Comparison of ENCODE assay signal across 8 cellular contexts in genomic region chr15:89750560-89751542, GRCh38. TPM values are rescaled to one million over a fixed set of nuclear protein-coding genes. Genes with fewer than 3 reads are reported as not detected.
DNase-seq lines count a peak whose midpoint lies in the region; ATAC-seq and TF ChIP-seq lines count a peak whose summit lies in the region.

Gene MESP1, minus strand, starts transcription at chr15:89751249. Its CDS starts 18 bp downstream, at chr15:89751231.

- peak within 1 kb of the TSS; percentile 82 for H3K4me3 Mint-ChIP-seq in CD4-positive, alpha-beta T cell

- DNase-seq in CD4-positive, alpha-beta T cell, result peak; percentile 75 to 87 (median 82)
- DNase-seq in NCI-H748 treated with DMSO at 0.1 percent for 48 hours (lab: John Stamatoyannopoulos, UW), result peak; percentile 69
- peak; percentile 87 to 90 for DNase-seq in activated CD4-positive, alpha-beta T cell treated with anti-CD3 and anti-CD28 coated beads, Interleukin-2, amount 50 U/mL, for 48 hours
- peak; percentile 97 for DNase-seq in lower lobe of right lung
- peak; percentile 75 to 79 (median 75) for DNase-seq in stimulated activated CD4-positive, alpha-beta T cell treated with anti-CD3 and anti-CD28 coated beads, TNF-alpha, amount 100 ng/mL, for 1 hour (ENCODE audit: low read depth in 3 of 3, low spot score in 1 of 3)

- peaks cover 8% of the 10 kb centered on the region for H3K27me3 ChIP-seq in CD4-positive, alpha-beta T cell (ENCODE audit: control insufficient read depth, insufficient read depth, low read length)
- peaks cover 0 to 4% of the 10 kb centered on the region in 2 donors for H3K27me3 ChIP-seq in duodenal mucosa (ENCODE audit: control insufficient read depth in 1 of 2, insufficient read depth in 2 of 2, low read length in 2 of 2)
- H3K27me3 ChIP-seq in lower lobe of right lung (ENCODE audit: low read depth), result peaks cover 21% of the 10 kb centered on the region

- H3K4me1 ChIP-seq in duodenal mucosa (ENCODE audit: control insufficient read depth in 1 of 2, insufficient read depth in 2 of 2, low read length in 2 of 2) (peaks cover 13 to 14% of the 10 kb centered on the region in 2 donors), lower lobe of right lung (peaks cover 16% of the 10 kb centered on the region)

- intact Hi-C loops in CD4-positive, alpha-beta T cell (cut with DNase I, micrococcal nuclease), result loop anchor here in 1 of 2 experiments (5.0 kb wide), 1 partner anchor 141 kb away; the partner anchor contains the start of gene AP3S2
- intact Hi-C loops in lower lobe of right lung (cut with DNase I), result loop anchor here (10.0 kb wide), 1 partner anchor 124 kb away; no protein-coding TSS in a partner anchor

- no peak within 1 kb of the TSS for H3K27ac Mint-ChIP-seq in CD4-positive, alpha-beta T cell

- H3K9me3 ChIP-seq in CD4-positive, alpha-beta T cell (ENCODE audit: control insufficient read depth, low read length), result no peaks in the 10 kb centered on the region
- no peaks in the 10 kb centered on the region for H3K9me3 ChIP-seq in duodenal mucosa (ENCODE audit: control insufficient read depth in 1 of 2, low read length in 2 of 2)
- no peaks in the 10 kb centered on the region for H3K9me3 ChIP-seq in lower lobe of right lung

- no peaks in the 10 kb centered on the region for H3K9me3 Mint-ChIP-seq in CD4-positive, alpha-beta T cell

- no peaks in the 10 kb centered on the region for H3K36me3 Mint-ChIP-seq in CD4-positive, alpha-beta T cell (ENCODE audit: low read depth)

- H3K27me3 Mint-ChIP-seq in CD4-positive, alpha-beta T cell, result peaks cover 18% of the 10 kb centered on the region

- H3K27ac ChIP-seq in CD4-positive, alpha-beta T cell (ENCODE audit: low read depth, low read length), result no peak within 1 kb of the TSS
- H3K27ac ChIP-seq in duodenal mucosa (ENCODE audit: low read depth, low read length) (no peak within 1 kb of the TSS), lower lobe of right lung (peak within 1 kb of the TSS; percentile 54)

- H3K36me3 ChIP-seq in duodenal mucosa (ENCODE audit: control insufficient read depth in 1 of 2, insufficient read depth in 2 of 2, low read length in 2 of 2), result no peaks in the 10 kb centered on the region
- no peaks in the 10 kb centered on the region for H3K36me3 ChIP-seq in lower lobe of right lung

- ATAC-seq in CD4-positive, alpha-beta T cell (ENCODE audit: poor library complexity), result peak; percentile 94
- peak; percentile 91 for ATAC-seq in GM19438 (IDR thresholded peaks at IDR 0.05; ENCODE audit: low read depth, unreplicated experiment)
- ATAC-seq in HG03571 (IDR thresholded peaks at IDR 0.05; ENCODE audit: unreplicated experiment), result peak; percentile 95
- ATAC-seq in lower lobe of right lung, result peak; percentile 96

- CTCF ChIA-PET in CD4-positive, alpha-beta T cell (lab: Charles Lee), result interaction anchor here (0.7 to 2.5 kb wide), 5 partner anchors 10 to 321 kb away, joined by 3 to 11 read pairs (median 6); no protein-coding TSS in a partner anchor

- peak within 1 kb of the TSS; percentile 39 to 72 for H3K9ac ChIP-seq in duodenal mucosa (ENCODE audit: low read depth in 1 of 2, low read length in 2 of 2)

- H3K4me1 Mint-ChIP-seq in CD4-positive, alpha-beta T cell (ENCODE audit: low read depth), result no peaks in the 10 kb centered on the region

- POLR2A ChIA-PET in CD4-positive, alpha-beta T cell (lab: Charles Lee), result interaction anchor here (0.8 kb wide), 1 partner anchor 11 kb away, joined by 3 read pairs; no protein-coding TSS in a partner anchor

- TF ChIP-seq CTCF in CD4-positive, alpha-beta T cell (IDR thresholded peaks at IDR 0.05), result peak; percentile 80
- TF ChIP-seq CTCF in lower lobe of right lung (IDR thresholded peaks at IDR 0.05), result peak; percentile 87

- H3K4me3 ChIP-seq in duodenal mucosa (ENCODE audit: low read depth in 1 of 2, low read length in 2 of 2) (peak within 1 kb of the TSS; percentile 71 to 72), lower lobe of right lung (peak within 1 kb of the TSS; percentile 78)

RNA-seq across cellular contexts. Expression of gene MESP1, which starts in this region (rescaled TPM):
- under 1 TPM in 1 of 2 experiments, not detected in 1; 0.22 TPM for total RNA-seq in CD4-positive, alpha-beta T cell
- 0.53 TPM for total RNA-seq in lower lobe of right lung

Comparison
In these comparisons a context has a peak if more than half of its experiments do, and no peak if none do; other contexts are left out.
1. Peak in DNase-seq and ATAC-seq in CD4-positive, alpha-beta T cell; RNA of the gene not detected or under 1 TPM.
2. Peak in DNase-seq, ATAC-seq, H3K4me3 ChIP-seq and H3K27ac ChIP-seq in lower lobe of right lung; RNA of the gene not detected or under 1 TPM.